1 cellular context compared by ENCODE assay signal in the genomic region with DNA sequence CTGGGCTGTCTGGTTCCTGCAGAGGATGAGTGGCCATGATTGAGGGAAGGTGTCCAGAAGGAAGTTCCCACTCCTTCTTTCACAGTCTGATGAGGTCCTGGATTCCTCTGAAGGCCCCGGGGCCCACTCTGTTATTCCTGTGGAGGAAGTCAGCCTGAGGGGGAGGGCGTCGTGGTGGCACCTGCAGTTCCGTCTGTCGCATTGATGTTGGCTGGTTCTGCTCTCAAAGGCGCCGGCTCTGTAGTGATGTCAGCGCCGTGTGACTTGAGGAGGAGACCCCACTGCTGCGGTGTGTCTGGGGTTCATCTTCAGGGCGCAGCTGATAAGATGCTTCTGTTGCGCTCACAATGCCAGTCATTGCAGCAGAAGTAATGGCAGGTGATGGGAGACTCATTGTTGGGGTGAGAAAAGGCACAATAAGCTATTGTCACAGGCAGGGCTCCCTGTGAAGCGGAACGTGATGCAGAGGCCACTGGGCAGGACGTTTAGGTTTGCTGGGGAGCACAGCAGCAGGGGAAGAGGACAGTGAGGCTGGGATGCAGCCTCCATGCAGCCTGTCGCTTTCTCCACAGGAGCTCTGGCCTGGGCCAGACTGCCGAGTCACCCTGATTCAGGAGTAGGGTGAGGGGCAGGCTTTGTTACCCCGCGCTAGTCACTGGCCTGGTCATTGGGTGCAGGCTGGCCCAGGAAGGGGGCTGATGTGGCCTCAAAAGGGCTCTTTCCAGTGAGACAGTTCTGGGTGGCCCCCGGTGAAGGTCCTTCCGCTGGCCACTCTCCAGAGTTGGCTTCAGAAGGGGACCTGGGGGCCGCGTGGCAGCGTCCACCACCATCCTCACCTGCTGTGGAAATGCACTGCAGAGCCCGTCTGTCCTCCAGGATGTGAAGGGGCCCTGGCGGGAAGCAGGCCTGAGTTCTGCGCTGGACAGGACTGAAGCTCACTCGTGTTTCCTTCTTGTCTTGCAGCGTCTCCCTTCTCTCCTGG.
A peak's percentile ranks its signal among the peaks of the same experiment; 100 is the strongest.
TF ChIP-seq lines count a peak whose summit lies in the region.

No MANE protein-coding gene starts in this region.

TF ChIP-seq in H1, 55 proteins besides CTCF, POLR2A, EP300 and RAD21:
- TF ChIP-seq TAF1 (IDR thresholded peaks at IDR 0.05; ENCODE audit: low read depth, low read length) (no peak), ASH2L (IDR thresholded peaks at IDR 0.05; ENCODE audit: low read length) (no peak), TAF7 (optimal IDR thresholded peaks at IDR 0.05; ENCODE audit: borderline replicate concordance, low read depth, low read length) (no peak), NANOG (IDR thresholded peaks at IDR 0.05; ENCODE audit: insufficient read depth, low read depth, low read length, poor library complexity, severe bottlenecking) (no peak), MAFK (IDR thresholded peaks at IDR 0.05; ENCODE audit: low read depth, low read length) (peak; percentile 37; the same call in 1 of the 2 replicates), JUND (IDR thresholded peaks at IDR 0.05; ENCODE audit: low read length) (no peak), GABPA (IDR thresholded peaks at IDR 0.05; ENCODE audit: borderline replicate concordance, insufficient read depth, low read length) (no peak), CTBP2 (IDR thresholded peaks at IDR 0.05; ENCODE audit: borderline replicate concordance, insufficient read depth, insufficient read length, low read length) (no peak), BACH1 (IDR thresholded peaks at IDR 0.05; ENCODE audit: low read length) (peak; percentile 44; the same call in 1 of the 2 replicates)
TF ChIP-seq in H1: peak in this region for 2.
